10 cellular contexts compared by ENCODE assay signal in the genomic region with DNA sequence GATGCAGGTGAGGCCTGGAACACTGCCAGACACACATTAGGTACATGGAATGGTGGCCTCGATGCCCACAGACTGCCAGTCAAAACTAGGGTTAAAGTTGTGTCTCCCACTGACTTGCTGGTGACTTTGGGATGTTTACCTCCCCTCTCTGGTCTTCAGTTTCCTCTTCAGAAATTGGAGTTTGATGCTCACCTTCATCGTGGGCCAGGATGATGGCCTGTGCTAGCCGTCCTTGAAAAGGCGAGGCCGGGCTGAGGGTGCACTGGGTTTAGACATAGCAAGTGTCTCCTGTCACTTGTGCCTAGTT. TPM values are rescaled to one million over a fixed set of nuclear protein-coding genes. Genes with fewer than 3 reads are reported as not detected.
A peak's percentile ranks its signal among the peaks of the same experiment; 100 is the strongest.
DNase-seq lines count a peak whose midpoint lies in the region; ATAC-seq, FAIRE-seq and TF ChIP-seq lines count a peak whose summit lies in the region.
"Had no signal": no experiment of that assay in that cellular context is flagged by ENCODE, and none has a peak within 500 bp of the region (broad histone marks: within the 10 kb centered on the region; RNA-seq: fewer than 3 reads in every experiment).

No MANE protein-coding gene starts in this region.

- no peak overlapping the region for H3K4ac ChIP-seq in mesendoderm (ENCODE audit: low read depth, low read length)

- no peaks in the 10 kb centered on the region for H3K79me2 ChIP-seq in K562 (ENCODE audit: control insufficient read depth, insufficient read depth, low read length)
- no peaks in the 10 kb centered on the region for H3K79me2 ChIP-seq in mesendoderm (ENCODE audit: control insufficient read depth, insufficient read depth, low read length)

- peak overlapping the region; percentile 96 to 98 for H3K27ac ChIP-seq in A549
- H3K27ac ChIP-seq in HUES48 (ENCODE audit: low read depth, low read length), result no peak overlapping the region
- H3K27ac ChIP-seq in K562 (ENCODE audit: extremely low read depth, low read depth, low read length), result no peak overlapping the region
- H3K27ac ChIP-seq in mesendoderm (ENCODE audit: low read depth, low read length), result no peak overlapping the region

- no peak for TF ChIP-seq POLR2A in A549 (IDR thresholded peaks at IDR 0.05; ENCODE audit: low read length)
- no peak for TF ChIP-seq POLR2A in K562 (conservative IDR thresholded peaks at IDR 0.05)

- H3K9ac ChIP-seq in HUES48 (ENCODE audit: low read depth, low read length) (peak overlapping the region; percentile 49; the same call in 1 of the 2 replicates), K562 (ENCODE audit: insufficient read depth in 1 of 2, low read depth in 2 of 2, low read length in 2 of 2) (peak overlapping the region; percentile 30 to 91; a peak in 3 of 4 replicates), mesendoderm (ENCODE audit: low read length) (peak overlapping the region; percentile 85)

- WGBS in A549 (ENCODE audit: missing lambda C conversion rate), result 81% methylated on average over 5 of the region's 5 CpGs
- WGBS in K562 (ENCODE audit: insufficient coverage, low coverage, missing lambda C conversion rate), result 70% methylated on average over 5 of the region's 5 CpGs
- no CpG with 5 or more reads among the region's 5 CpGs for WGBS in mesendoderm (ENCODE audit: extremely low coverage, insufficient coverage, low lambda C conversion rate)

- FAIRE-seq in A549 (lab: Jason Lieb, UNC) (no peak), K562 (lab: Jason Lieb, UNC) (peak; percentile 48)

- peak overlapping the region; percentile 94 for H3K4me2 ChIP-seq in A549
- peak overlapping the region; percentile 79 for H3K4me2 ChIP-seq in K562 (ENCODE audit: insufficient read depth, low read length)
- peak overlapping the region; percentile 69 for H3K4me2 ChIP-seq in mesendoderm (ENCODE audit: low read length)

- no peaks in the 10 kb centered on the region for H4K20me1 ChIP-seq in K562 (replicated peaks; ENCODE audit: control insufficient read depth, insufficient read depth, low read length)

- intact Hi-C loops in K562 (cut with micrococcal nuclease), result loop anchor here (10.0 kb wide), 1 partner anchor 89 kb away; no protein-coding TSS in a partner anchor

- H3K9me3 ChIP-seq in A549 (no peaks in the 10 kb centered on the region), HUES48 (ENCODE audit: control insufficient read depth, insufficient read depth, low read length) (no peaks in the 10 kb centered on the region), K562 (replicated peaks; ENCODE audit: control insufficient read depth, insufficient read depth, low read depth, low read length) (no peaks in the 10 kb centered on the region)
- H3K9me3 ChIP-seq: mucosa of descending colon had no signal

- H2BK5ac ChIP-seq in mesendoderm (ENCODE audit: low read length), result no peak overlapping the region

- peak overlapping the region; percentile 98 for H2AFZ ChIP-seq in K562 (ENCODE audit: low read depth, low read length)

- CTCF ChIA-PET in A549 (lab: Yijun Ruan, JAX), result interaction anchor here (0.8 to 1.7 kb wide), 5 partner anchors 8 to 99 kb away, joined by 3 to 5 read pairs (median 4); no protein-coding TSS in a partner anchor
- CTCF ChIA-PET in K562 (lab: Yijun Ruan, JAX; ENCODE audit: low intra/inter-chr PET ratio), result interaction anchor here (1.2 kb wide), 1 partner anchor 93 kb away, joined by 9 read pairs; no protein-coding TSS in a partner anchor

- H4K8ac ChIP-seq in mesendoderm (ENCODE audit: low read depth, low read length), result no peak overlapping the region

- H2BK120ac ChIP-seq in mesendoderm (ENCODE audit: low read depth, low read length), result no peak overlapping the region

- H4K5ac ChIP-seq in mesendoderm (ENCODE audit: low read length), result no peak overlapping the region

- H3K9me1 ChIP-seq in K562 (ENCODE audit: control insufficient read depth, insufficient read depth, low read length), result no peaks in the 10 kb centered on the region

- H3K56ac ChIP-seq in mesendoderm (ENCODE audit: low read length), result peak overlapping the region; percentile 92

- ATAC-seq in A549 (no peak), K562 (no peak), GM19035 (IDR thresholded peaks at IDR 0.05; ENCODE audit: unreplicated experiment) (no peak), GM21576 (IDR thresholded peaks at IDR 0.05; ENCODE audit: unreplicated experiment) (no peak)

- no peak for DNase-seq in A549 (ENCODE audit: low read depth in 1 of 2, low spot score in 1 of 2)
- no peak for DNase-seq in K562 (ENCODE audit: extremely low read depth in 1 of 4, low spot score in 3 of 4)
- DNase-seq in mesendoderm, result no peak
- no peak for DNase-seq in middle frontal gyrus (ENCODE audit: extremely low spot score, low spot score)
- DNase-seq in D341Med (ENCODE audit: low spot score), result no peak

- POLR2A ChIA-PET in A549 (lab: Yijun Ruan, JAX) (interaction anchor here (0.9 to 1.5 kb wide), 2 partner anchors 74 to 118 kb away, joined by 3 to 4 read pairs; a partner anchor contains a TSS), K562 (lab: Yijun Ruan, JAX) (interaction anchor here (0.6 to 1.0 kb wide), 2 partner anchors 11 to 29 kb away, joined by 3 to 4 read pairs; no protein-coding TSS in a partner anchor)

- no peak for TF ChIP-seq RAD21 in A549 (conservative IDR thresholded peaks at IDR 0.05 in 1 of 2, IDR thresholded peaks at IDR 0.05 in 1 of 2)
- TF ChIP-seq RAD21 in K562 (CRISPR knock-in tag; conservative IDR thresholded peaks at IDR 0.05 in 1 of 2, IDR thresholded peaks at IDR 0.05 in 1 of 2), result no peak

- no peak overlapping the region for H3K18ac ChIP-seq in mesendoderm (ENCODE audit: low read length)

- H3K36me3 ChIP-seq in HUES48 (ENCODE audit: control insufficient read depth, insufficient read depth, low read length) (no peaks in the 10 kb centered on the region), K562 (ENCODE audit: control insufficient read depth, insufficient read depth, low read length) (no peaks in the 10 kb centered on the region), mesendoderm (ENCODE audit: control insufficient read depth, insufficient read depth, low read length) (no peaks in the 10 kb centered on the region)

- TF ChIP-seq EP300 in A549 (IDR thresholded peaks at IDR 0.05), result no peak
- no peak for TF ChIP-seq EP300 in K562 (IDR thresholded peaks at IDR 0.05; ENCODE audit: low read length)

- no peak overlapping the region for H2BK15ac ChIP-seq in mesendoderm (replicated peaks; ENCODE audit: low read depth)

- in situ Hi-C loops in K562 (cut with MboI), result no loop called here

- H3K27me3 ChIP-seq in HUES48 (ENCODE audit: control insufficient read depth, insufficient read depth, low read length), result peaks cover 25% of the 10 kb centered on the region
- H3K27me3 ChIP-seq in K562 (ENCODE audit: control insufficient read depth in 2 of 2, insufficient read depth in 2 of 2, low read length in 2 of 2), result peaks cover 3 to 8% of the 10 kb centered on the region in 2 experiments; a peak in 3 of 5 replicates
- no peaks in the 10 kb centered on the region for H3K27me3 ChIP-seq in mesendoderm (ENCODE audit: insufficient read depth, low read length, poor library complexity)

- TF ChIP-seq CTCF in A549 (IDR thresholded peaks at IDR 0.05), result no peak
- TF ChIP-seq CTCF in K562 (IDR thresholded peaks at IDR 0.05 in 2 of 3, conservative IDR thresholded peaks at IDR 0.05 in 1 of 3; ENCODE audit: insufficient read depth in 2 of 3, low read depth in 1 of 3, low read length in 3 of 3), result no peak

- H3K79me1 ChIP-seq in mesendoderm (ENCODE audit: low read length), result no peaks in the 10 kb centered on the region

- H3K4me3 ChIP-seq in A549, result peak overlapping the region; percentile 79
- H3K4me3 ChIP-seq in HUES48 (ENCODE audit: low read depth, low read length), result peak overlapping the region; percentile 75
- peak overlapping the region; percentile 49; the same call in 1 of the 2 replicates for H3K4me3 ChIP-seq in K562
- peak overlapping the region; percentile 20 for H3K4me3 ChIP-seq in mesendoderm (ENCODE audit: low read length)
- H3K4me3 ChIP-seq: mucosa of descending colon had no signal

- H2AK5ac ChIP-seq in mesendoderm (ENCODE audit: low read length), result no peak overlapping the region

- BruUV-seq in K562 (replicated peaks; lab: Mats Ljungman, UMichigan), result no TSS peak

- H3K4me1 ChIP-seq in A549, result peaks cover 28% of the 10 kb centered on the region
- H3K4me1 ChIP-seq in HUES48 (ENCODE audit: control insufficient read depth, insufficient read depth, low read length), result peaks cover 13% of the 10 kb centered on the region
- peaks cover 2 to 10% of the 10 kb centered on the region in 2 experiments; a peak in 3 of 5 replicates for H3K4me1 ChIP-seq in K562 (replicated peaks in 1 of 2; ENCODE audit: control insufficient read depth in 2 of 2, insufficient read depth in 2 of 2, low read length in 2 of 2)
- peaks cover 2% of the 10 kb centered on the region for H3K4me1 ChIP-seq in mesendoderm (ENCODE audit: control insufficient read depth, low read depth, low read length)

- H3K23ac ChIP-seq in mesendoderm (ENCODE audit: low read length), result no peak overlapping the region

TF ChIP-seq in A549, 52 proteins besides CTCF, POLR2A, EP300 and RAD21 (continues in another document):
- TF ChIP-seq ZFP36 (IDR thresholded peaks at IDR 0.05; ENCODE audit: borderline replicate concordance, partially characterized antibody), result peak; percentile 26

RNA-seq across cellular contexts. Expression of a gene that starts 49.0 kb away (rescaled TPM):
- polyA plus RNA-seq in A549 (2011; rRNA removed), result 4.3 and 5.5 TPM in 2 replicates
- 3.0 and 4.6 TPM in 2 replicates for polyA plus RNA-seq in A549 (2012; cell fraction: cytosol; rRNA removed)
- polyA plus RNA-seq in A549 (2012; cell fraction: nucleus; rRNA removed), result 4.0 and 4.5 TPM in 2 replicates
- 5.7 to 6.8 TPM (median 6.3 TPM) in 3 replicates for polyA plus RNA-seq in A549 (2017; fragmentation: RNase III; extraction: RNeasy Plus Mini Kit Qiagen cat#74134 plus additional on column Dnase treatment)
- 3.5 and 4.0 TPM in 2 replicates for polyA minus RNA-seq in A549 (2011; rRNA and poly(A)+ RNA removed)
- not detected in 2 replicates for total RNA-seq in K562 (2011; cell fraction: chromatin; rRNA removed; ENCODE audit: low replicate concordance)
- total RNA-seq in K562 (2011; cell fraction: nucleolus; rRNA removed), result not detected in 2 replicates
- total RNA-seq in K562 (2011; cell fraction: nucleoplasm; rRNA removed), result not detected in 2 replicates
- total RNA-seq in K562 (2014; rRNA removed), result not detected in 2 replicates
- total RNA-seq in K562 (2014; rRNA removed; fragmentation: Illumina TruSeq; extraction: Trizol), result not detected in 2 replicates
- total RNA-seq in K562 (2015; rRNA removed; fragmentation: Illumina TruSeq; extraction: Trizol), result not detected in 2 replicates
- not detected in 2 replicates for total RNA-seq in K562 (2021)
- not detected in 2 replicates for polyA plus RNA-seq in K562 (2011; rRNA removed)
- not detected in 2 replicates for polyA plus RNA-seq in K562 (2011; cell fraction: cytosol; rRNA removed)
- polyA plus RNA-seq in K562 (2011; cell fraction: nucleus; rRNA removed), result not detected in 2 replicates
- polyA plus RNA-seq in K562 (2012), result not detected in 2 replicates
- polyA plus RNA-seq in K562 (2014; fragmentation: Illumina TruSeq; extraction: Trizol), result not detected in 2 replicates
- polyA plus RNA-seq in K562 (2014; fragmentation: Nextera tagmentation; extraction: Ambion mirVana), result not detected
- not detected in 2 replicates for polyA plus RNA-seq in K562 (2014; rRNA removed)
- not detected in 2 replicates for polyA minus RNA-seq in K562 (2011; rRNA and poly(A)+ RNA removed)
- not detected in 2 replicates for polyA minus RNA-seq in K562 (2011; cell fraction: cytosol; rRNA and poly(A)+ RNA removed)
- not detected in 2 replicates for polyA minus RNA-seq in K562 (2011; cell fraction: nucleus; rRNA and poly(A)+ RNA removed)
- 0.01 TPM for polyA plus RNA-seq in mesendoderm (2013, experiment 1 of 2)
- 0.04 TPM for polyA plus RNA-seq in mesendoderm (2013, experiment 2 of 2)
- total RNA-seq: HT1080, mucosa of descending colon had no signal

Comparison
In these comparisons a context has a peak if more than half of its experiments do, and no peak if none do; other contexts are left out.
1. H3K27ac ChIP-seq: peak in A549 (2 of 2); none in HUES48 (single experiment), K562 (single experiment) and mesendoderm (single experiment).
2. H3K4me3 ChIP-seq: peak in every context shown above with its lines; median percentile 79 in A549; 75 in HUES48; 49 in K562; 20 in mesendoderm.
3. Peak in every context shown above with its lines, with median percentiles within 50 percentile points of each other: H3K4me2 ChIP-seq and H3K9ac ChIP-seq.